1 cellular context compared by ENCODE assay signal in the genomic region with DNA sequence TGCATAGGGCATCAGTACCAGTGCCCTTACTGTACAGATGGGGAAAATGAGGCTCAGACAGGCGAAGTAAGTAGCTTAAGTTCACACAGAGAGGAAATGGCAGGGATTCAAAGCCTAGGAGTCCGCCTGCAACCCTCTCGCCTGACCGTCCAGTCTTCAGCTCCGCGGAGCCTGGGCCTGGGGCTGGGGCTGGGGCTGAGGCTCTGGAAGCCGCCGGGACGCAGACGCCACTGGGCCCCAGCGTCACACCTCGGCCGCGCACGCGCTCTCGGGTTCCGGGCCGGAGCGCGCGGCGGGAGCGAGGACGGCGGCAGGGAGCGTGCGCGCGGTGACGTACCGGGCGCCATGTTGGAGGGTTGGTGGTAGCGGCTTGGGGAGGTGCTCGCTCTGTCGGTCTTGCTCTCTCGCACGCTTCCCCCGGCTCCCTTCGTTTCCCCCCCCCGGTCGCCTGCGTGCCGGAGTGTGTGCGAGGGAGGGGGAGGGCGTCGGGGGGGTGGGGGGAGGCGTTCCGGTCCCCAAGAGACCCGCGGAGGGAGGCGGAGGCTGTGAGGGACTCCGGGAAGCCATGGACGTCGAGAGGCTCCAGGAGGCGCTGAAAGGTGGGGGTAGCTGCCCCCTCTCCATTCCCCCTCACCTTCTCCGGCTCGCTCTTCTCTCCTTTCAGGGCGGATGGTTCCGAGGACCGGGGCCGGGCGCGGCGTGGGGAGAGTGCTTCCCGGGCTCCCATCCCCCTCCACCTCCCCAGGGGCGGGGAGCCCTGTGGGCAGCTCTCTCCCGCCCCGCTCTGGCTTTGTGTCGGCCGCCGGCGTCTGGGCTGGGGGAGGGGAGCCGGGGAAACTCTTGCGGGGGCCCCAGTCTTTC.
A peak's percentile ranks its signal among the peaks of the same experiment; 100 is the strongest.
TF ChIP-seq lines count a peak whose summit lies in the region.

A gene with protein sequence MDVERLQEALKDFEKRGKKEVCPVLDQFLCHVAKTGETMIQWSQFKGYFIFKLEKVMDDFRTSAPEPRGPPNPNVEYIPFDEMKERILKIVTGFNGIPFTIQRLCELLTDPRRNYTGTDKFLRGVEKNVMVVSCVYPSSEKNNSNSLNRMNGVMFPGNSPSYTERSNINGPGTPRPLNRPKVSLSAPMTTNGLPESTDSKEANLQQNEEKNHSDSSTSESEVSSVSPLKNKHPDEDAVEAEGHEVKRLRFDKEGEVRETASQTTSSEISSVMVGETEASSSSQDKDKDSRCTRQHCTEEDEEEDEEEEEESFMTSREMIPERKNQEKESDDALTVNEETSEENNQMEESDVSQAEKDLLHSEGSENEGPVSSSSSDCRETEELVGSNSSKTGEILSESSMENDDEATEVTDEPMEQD (plus strand): TSS at position 339 of the 861 bp plus-strand sequence. CDS start 227 bp downstream, at position 566.

TF ChIP-seq in H1, 55 proteins besides CTCF, POLR2A, EP300 and RAD21:
- TF ChIP-seq KDM4A (IDR thresholded peaks at IDR 0.05; ENCODE audit: low read depth, low read length, severe bottlenecking) (peak; percentile 33), CHD2 (IDR thresholded peaks at IDR 0.05; ENCODE audit: low read length) (no peak), NANOG (IDR thresholded peaks at IDR 0.05; ENCODE audit: insufficient read depth, low read depth, low read length, poor library complexity, severe bottlenecking) (no peak), SIN3A (conservative IDR thresholded peaks at IDR 0.05 in 1 of 2, IDR thresholded peaks at IDR 0.05 in 1 of 2; ENCODE audit: low read depth in 1 of 2, low read length in 2 of 2) (no peak), CTBP2 (IDR thresholded peaks at IDR 0.05; ENCODE audit: borderline replicate concordance, insufficient read depth, insufficient read length, low read length) (no peak), SIX5 (IDR thresholded peaks at IDR 0.05; ENCODE audit: low read depth, low read length) (no peak), CREB1 (IDR thresholded peaks at IDR 0.05) (peak; percentile 85), TBP (IDR thresholded peaks at IDR 0.05; ENCODE audit: low read depth, low read length) (peak; percentile 83), SP1 (IDR thresholded peaks at IDR 0.05; ENCODE audit: low read depth, low read length) (no peak), POLR2AphosphoS5 (IDR thresholded peaks at IDR 0.05; ENCODE audit: low read depth, low read length) (peak; percentile 99), TAF7 (optimal IDR thresholded peaks at IDR 0.05; ENCODE audit: borderline replicate concordance, low read depth, low read length) (peak; percentile 58), PHF8 (conservative IDR thresholded peaks at IDR 0.05; ENCODE audit: low read depth, low read length) (peak; percentile 74), CBX5 (IDR thresholded peaks at IDR 0.05; ENCODE audit: low read depth, low read length) (no peak), HDAC2 (IDR thresholded peaks at IDR 0.05; ENCODE audit: borderline replicate concordance in 1 of 2, low read depth in 2 of 2, low read length in 2 of 2) (no peak), HDAC6 (IDR thresholded peaks at IDR 0.05; ENCODE audit: low read depth, low read length) (no peak), GABPA (IDR thresholded peaks at IDR 0.05; ENCODE audit: borderline replicate concordance, insufficient read depth, low read length) (no peak), RBBP5 (IDR thresholded peaks at IDR 0.05; ENCODE audit: borderline replicate concordance, low read depth, low read length) (peak; percentile 64), YY1 (IDR thresholded peaks at IDR 0.05; ENCODE audit: low read depth, low read length) (peak; percentile 95), MAFK (IDR thresholded peaks at IDR 0.05; ENCODE audit: low read depth, low read length) (no peak), JUND (IDR thresholded peaks at IDR 0.05; ENCODE audit: low read length) (no peak), TAF1 (IDR thresholded peaks at IDR 0.05; ENCODE audit: low read depth, low read length) (peak; percentile 95)
- TF ChIP-seq, protein P1, sequence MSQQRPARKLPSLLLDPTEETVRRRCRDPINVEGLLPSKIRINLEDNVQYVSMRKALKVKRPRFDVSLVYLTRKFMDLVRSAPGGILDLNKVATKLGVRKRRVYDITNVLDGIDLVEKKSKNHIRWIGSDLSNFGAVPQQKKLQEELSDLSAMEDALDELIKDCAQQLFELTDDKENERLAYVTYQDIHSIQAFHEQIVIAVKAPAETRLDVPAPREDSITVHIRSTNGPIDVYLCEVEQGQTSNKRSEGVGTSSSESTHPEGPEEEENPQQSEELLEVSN (IDR thresholded peaks at IDR 0.05): no peak; the same call in 1 of the 2 replicates
- TF ChIP-seq, protein P2, sequence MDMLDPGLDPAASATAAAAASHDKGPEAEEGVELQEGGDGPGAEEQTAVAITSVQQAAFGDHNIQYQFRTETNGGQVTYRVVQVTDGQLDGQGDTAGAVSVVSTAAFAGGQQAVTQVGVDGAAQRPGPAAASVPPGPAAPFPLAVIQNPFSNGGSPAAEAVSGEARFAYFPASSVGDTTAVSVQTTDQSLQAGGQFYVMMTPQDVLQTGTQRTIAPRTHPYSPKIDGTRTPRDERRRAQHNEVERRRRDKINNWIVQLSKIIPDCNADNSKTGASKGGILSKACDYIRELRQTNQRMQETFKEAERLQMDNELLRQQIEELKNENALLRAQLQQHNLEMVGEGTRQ (IDR thresholded peaks at IDR 0.05; ENCODE audit: low read length): no peak
- TF ChIP-seq, protein P3, sequence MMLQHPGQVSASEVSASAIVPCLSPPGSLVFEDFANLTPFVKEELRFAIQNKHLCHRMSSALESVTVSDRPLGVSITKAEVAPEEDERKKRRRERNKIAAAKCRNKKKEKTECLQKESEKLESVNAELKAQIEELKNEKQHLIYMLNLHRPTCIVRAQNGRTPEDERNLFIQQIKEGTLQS (IDR thresholded peaks at IDR 0.05; ENCODE audit: insufficient read depth, low read depth, low read length): no peak
- TF ChIP-seq, protein P4, sequence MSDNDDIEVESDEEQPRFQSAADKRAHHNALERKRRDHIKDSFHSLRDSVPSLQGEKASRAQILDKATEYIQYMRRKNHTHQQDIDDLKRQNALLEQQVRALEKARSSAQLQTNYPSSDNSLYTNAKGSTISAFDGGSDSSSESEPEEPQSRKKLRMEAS (IDR thresholded peaks at IDR 0.05): peak; percentile 87
TF ChIP-seq in H1: peak in this region for 10.
